Comparison of ENCODE assay signal across 20 cellular contexts in genomic region chr17:79339311-79339710, GRCh38.
DNase-seq lines count a peak whose midpoint lies in the region; ATAC-seq, FAIRE-seq and TF ChIP-seq lines count a peak whose summit lies in the region.
"Had no signal": no experiment of that assay in that cellular context is flagged by ENCODE, and none has a peak within 500 bp of the region (broad histone marks: within the 10 kb centered on the region; RNA-seq: fewer than 3 reads in every experiment).

No MANE protein-coding gene starts in this region.

- CTCF ChIA-PET in GM12878 (lab: Yijun Ruan, JAX): no interaction called here
- CTCF ChIA-PET in CD4-positive, alpha-beta T cell (lab: Charles Lee): no interaction called here

- H3K9me3 ChIP-seq in BLaER1 treated with 17β-estradiol and CSF1 and Interleukin-3, amounts not matched to agents 10 nM and 100 nM (replicated peaks in 1 of 11): no peaks in the 10 kb centered on the region
- H3K9me3 ChIP-seq in MM.1S (replicated peaks; ENCODE audit: insufficient read depth, low read length): no peaks in the 10 kb centered on the region
- H3K9me3 ChIP-seq in GM12878 (replicated peaks; ENCODE audit: control insufficient read depth, insufficient read depth, low read length): no peaks in the 10 kb centered on the region; the same call in 2 of the 3 replicates
- no peaks in the 10 kb centered on the region for H3K9me3 ChIP-seq in osteoblast (ENCODE audit: low read depth, low read length)
- H3K9me3 ChIP-seq in CD4-positive, alpha-beta T cell (ENCODE audit: control insufficient read depth, low read length): no peaks in the 10 kb centered on the region
- H3K9me3 ChIP-seq: BE2C, HAP-1 had no signal

- peaks cover 24 to 36% (median 29%) of the 10 kb centered on the region in 10 experiments for H3K4me1 ChIP-seq in BLaER1 treated with 17β-estradiol and CSF1 and Interleukin-3, amounts not matched to agents 10 nM and 100 nM
- H3K4me1 ChIP-seq in MM.1S (ENCODE audit: low read length) (peaks cover 33% of the 10 kb centered on the region), GM12878 (ENCODE audit: control insufficient read depth, insufficient read depth, low read length) (peaks cover 33% of the 10 kb centered on the region), osteoblast (ENCODE audit: insufficient read depth, low read length) (no peaks in the 10 kb centered on the region)
- H3K4me1 ChIP-seq: BE2C, HAP-1 had no signal

- no peak for TF ChIP-seq EP300 in GM12878 (IDR thresholded peaks at IDR 0.05; ENCODE audit: borderline replicate concordance in 1 of 2, control insufficient read depth in 1 of 2, low read depth in 2 of 2, low read length in 2 of 2)

- no peaks in the 10 kb centered on the region for H3K79me2 ChIP-seq in MM.1S (ENCODE audit: low read length)
- no peaks in the 10 kb centered on the region for H3K79me2 ChIP-seq in GM12878 (ENCODE audit: control insufficient read depth, insufficient read depth, low read length)
- H3K79me2 ChIP-seq in osteoblast (ENCODE audit: insufficient read depth, low read length): no peaks in the 10 kb centered on the region

- H3K27ac Mint-ChIP-seq in CD4-positive, alpha-beta T cell: no peak overlapping the region
- no peak overlapping the region for H3K27ac Mint-ChIP-seq in stimulated activated naive CD8-positive, alpha-beta T cell treated with anti-CD3 and anti-CD28 coated beads, Interleukin-15, amount 100 ng/mL, for 72 hours
- H3K27ac Mint-ChIP-seq: HFFc6 had no signal

- peaks cover 18% of the 10 kb centered on the region for H3F3A ChIP-seq in MM.1S (ENCODE audit: insufficient read depth, low read length)

- in situ Hi-C loops in GM12878 (cut with MboI): no loop called here

- H3K9me3 Mint-ChIP-seq in CD4-positive, alpha-beta T cell: no peaks in the 10 kb centered on the region
- no peaks in the 10 kb centered on the region for H3K9me3 Mint-ChIP-seq in stimulated activated naive CD8-positive, alpha-beta T cell treated with anti-CD3 and anti-CD28 coated beads, Interleukin-15, amount 100 ng/mL, for 72 hours
- H3K9me3 Mint-ChIP-seq: HFFc6 had no signal

- no peak for ATAC-seq in GM12878
- ATAC-seq in CD4-positive, alpha-beta T cell (ENCODE audit: poor library complexity): no peak
- ATAC-seq in stimulated activated naive CD8-positive, alpha-beta T cell treated with anti-CD3 and anti-CD28 coated beads, Interleukin-15, amount 100 ng/mL, for 72 hours: no peak
- ATAC-seq: HepG2, K562 had no signal

- no peak overlapping the region for H3K9ac ChIP-seq in BLaER1 treated with 17β-estradiol and CSF1 and Interleukin-3, amounts not matched to agents 10 nM and 100 nM
- H3K9ac ChIP-seq in MM.1S (ENCODE audit: low read length) (no peak overlapping the region), GM12878 (ENCODE audit: control insufficient read depth, insufficient read depth, low read length) (no peak overlapping the region)

- H3K27me3 ChIP-seq in BLaER1 treated with 17β-estradiol and CSF1 and Interleukin-3, amounts not matched to agents 10 nM and 100 nM: no peaks in the 10 kb centered on the region; a peak in 1 of 22 replicates
- no peaks in the 10 kb centered on the region for H3K27me3 ChIP-seq in MM.1S (replicated peaks; ENCODE audit: insufficient read depth, low read length)
- no peaks in the 10 kb centered on the region for H3K27me3 ChIP-seq in GM12878 (replicated peaks in 1 of 2; ENCODE audit: control insufficient read depth in 2 of 2, insufficient read depth in 2 of 2, low read length in 1 of 2)
- no peaks in the 10 kb centered on the region for H3K27me3 ChIP-seq in osteoblast (ENCODE audit: insufficient read depth, low read length)
- H3K27me3 ChIP-seq in CD4-positive, alpha-beta T cell (ENCODE audit: control insufficient read depth, insufficient read depth, low read length): no peaks in the 10 kb centered on the region

- FAIRE-seq in GM12878 (lab: Jason Lieb, UNC): no peak
- FAIRE-seq: A204.1, H1, HepG2, HTR-8/SVneo, K562 had no signal

- H3K4me3 ChIP-seq in BLaER1 treated with 17β-estradiol and CSF1 and Interleukin-3, amounts not matched to agents 10 nM and 100 nM: no peak overlapping the region
- H3K4me3 ChIP-seq in MM.1S (ENCODE audit: low read length): no peak overlapping the region
- no peak overlapping the region for H3K4me3 ChIP-seq in GM12878
- H3K4me3 ChIP-seq in osteoblast (ENCODE audit: insufficient read depth, low read length): no peak overlapping the region
- H3K4me3 ChIP-seq: HAP-1, K562 had no signal

- no peaks in the 10 kb centered on the region for H3K9me2 ChIP-seq in MM.1S (replicated peaks; ENCODE audit: insufficient read depth, low read length)

- WGBS in GM12878 (ENCODE audit: insufficient coverage, insufficient replicate concordance, low lambda C conversion rate, missing lambda C conversion rate): 90% methylated on average over 8 of the region's 8 CpGs

- H2AFZ ChIP-seq in MM.1S (ENCODE audit: low read length): no peak overlapping the region
- H2AFZ ChIP-seq in GM12878 (ENCODE audit: control insufficient read depth, low read depth, low read length): no peak overlapping the region
- no peak overlapping the region for H2AFZ ChIP-seq in osteoblast (ENCODE audit: low read length)

- no peak for TF ChIP-seq CTCF in MM.1S (IDR thresholded peaks at IDR 0.05; ENCODE audit: low read length)
- no peak for TF ChIP-seq CTCF in GM12878 (IDR thresholded peaks at IDR 0.05 in 2 of 3, conservative IDR thresholded peaks at IDR 0.05 in 1 of 3; ENCODE audit: control insufficient read depth in 2 of 3, extremely low read depth in 1 of 3, insufficient read depth in 1 of 3, low read depth in 3 of 3, low read length in 3 of 3)
- no peak for TF ChIP-seq CTCF in osteoblast (IDR thresholded peaks at IDR 0.05; ENCODE audit: extremely low read depth, low read depth, low read length)
- TF ChIP-seq CTCF in CD4-positive, alpha-beta T cell (IDR thresholded peaks at IDR 0.05): no peak

- H4K20me1 ChIP-seq in BLaER1 treated with 17β-estradiol and CSF1 and Interleukin-3, amounts not matched to agents 10 nM and 100 nM: peaks cover 0 to 18% (median 0%) of the 10 kb centered on the region in 11 experiments; a peak in 5 of 22 replicates
- H4K20me1 ChIP-seq in MM.1S (ENCODE audit: insufficient read depth, low read length) (no peaks in the 10 kb centered on the region), GM12878 (ENCODE audit: control insufficient read depth, insufficient read depth) (no peaks in the 10 kb centered on the region), osteoblast (ENCODE audit: insufficient read depth, low read length) (no peaks in the 10 kb centered on the region)

- no peak overlapping the region for H3K4me3 Mint-ChIP-seq in CD4-positive, alpha-beta T cell
- H3K4me3 Mint-ChIP-seq in stimulated activated naive CD8-positive, alpha-beta T cell treated with anti-CD3 and anti-CD28 coated beads, Interleukin-15, amount 100 ng/mL, for 72 hours: no peak overlapping the region
- H3K4me3 Mint-ChIP-seq: HFFc6 had no signal

- POLR2A ChIA-PET in GM12878 (lab: Charles Lee): no interaction called here
- POLR2A ChIA-PET in CD4-positive, alpha-beta T cell (lab: Charles Lee): no interaction called here

- peaks cover 41% of the 10 kb centered on the region for H3K27me3 Mint-ChIP-seq in CD4-positive, alpha-beta T cell
- H3K27me3 Mint-ChIP-seq in stimulated activated naive CD8-positive, alpha-beta T cell treated with anti-CD3 and anti-CD28 coated beads, Interleukin-15, amount 100 ng/mL, for 72 hours: peaks cover 10% of the 10 kb centered on the region

- no TSS peak for BruUV-seq in GM12878 (replicated peaks; lab: Mats Ljungman, UMichigan)

- no peaks in the 10 kb centered on the region for H3K36me3 Mint-ChIP-seq in CD4-positive, alpha-beta T cell (ENCODE audit: low read depth)

- no peak for TF ChIP-seq RAD21 in GM12878 (IDR thresholded peaks at IDR 0.05; ENCODE audit: insufficient read depth, low read depth, low read length)

- H3K36me3 ChIP-seq in BLaER1 treated with 17β-estradiol and CSF1 and Interleukin-3, amounts not matched to agents 10 nM and 100 nM: no peaks in the 10 kb centered on the region
- no peaks in the 10 kb centered on the region for H3K36me3 ChIP-seq in MM.1S (replicated peaks; ENCODE audit: insufficient read depth, low read length)
- H3K36me3 ChIP-seq in GM12878 (ENCODE audit: control insufficient read depth in 2 of 2, insufficient read depth in 2 of 2, low read length in 1 of 2): no peaks in the 10 kb centered on the region
- no peaks in the 10 kb centered on the region for H3K36me3 ChIP-seq in osteoblast (ENCODE audit: insufficient read depth, low read length)
- H3K36me3 ChIP-seq: BE2C, HAP-1 had no signal

- intact Hi-C loops in GM12878 (cut with micrococcal nuclease; ENCODE audit: unreplicated experiment): no loop called here
- intact Hi-C loops in CD4-positive, alpha-beta T cell (cut with DNase I, micrococcal nuclease): no loop called here

- no peaks in the 10 kb centered on the region for H3K4me1 Mint-ChIP-seq in CD4-positive, alpha-beta T cell (ENCODE audit: low read depth)
- no peaks in the 10 kb centered on the region for H3K4me1 Mint-ChIP-seq in stimulated activated naive CD8-positive, alpha-beta T cell treated with anti-CD3 and anti-CD28 coated beads, Interleukin-15, amount 100 ng/mL, for 72 hours

- DNase-seq in MM.1S (no peak), GM12878 (ENCODE audit: low read depth, low spot score) (no peak), osteoblast (ENCODE audit: insufficient read length, low spot score, missing footprints) (peak; percentile 21), HuH-7 (ENCODE audit: low spot score) (no peak), COLO668 (lab: John Stamatoyannopoulos, UW; ENCODE audit: unreplicated experiment) (no peak)
- no peak for DNase-seq in CD4-positive, alpha-beta T cell
- DNase-seq in stimulated activated naive CD8-positive, alpha-beta T cell treated with anti-CD3 and anti-CD28 coated beads, Interleukin-15, amount 100 ng/mL, for 72 hours: no peak
- DNase-seq: BE2C, Calu3, DMS 273 treated with DMSO at 0.1 percent for 48 hours, DMS79, GDM1 had no signal

- SMC1A ChIA-PET in GM12878 (lab: Charles Lee; ENCODE audit: uncharacterized antibody, unreplicated experiment): interaction anchor here (0.6 to 0.7 kb wide), 2 partner anchors 99 to 291 kb away, joined by 3 read pairs; no protein-coding TSS in a partner anchor

- peak overlapping the region in 9 of 11 experiments; percentile 8 to 86 (median 66); a peak in 15 of 22 replicates for H3K4me2 ChIP-seq in BLaER1 treated with 17β-estradiol and CSF1 and Interleukin-3, amounts not matched to agents 10 nM and 100 nM
- H3K4me2 ChIP-seq in MM.1S (ENCODE audit: low read depth, low read length): peak overlapping the region; percentile 35; the same call in 1 of the 2 replicates
- H3K4me2 ChIP-seq in GM12878 (ENCODE audit: control insufficient read depth, insufficient read depth): peak overlapping the region; percentile 92; the same call in 1 of the 2 replicates
- H3K4me2 ChIP-seq in osteoblast (ENCODE audit: insufficient read depth, low read length): no peak overlapping the region

- TF ChIP-seq POLR2A in GM12878 (IDR thresholded peaks at IDR 0.05; ENCODE audit: low read depth, low read length): no peak

- RAD21 ChIA-PET in GM12878 (lab: Charles Lee; ENCODE audit: unreplicated experiment): interaction anchor here (1.6 kb wide), 1 partner anchor 53 kb away, joined by 4 read pairs; no protein-coding TSS in a partner anchor

- H3K27ac ChIP-seq in BLaER1 treated with 17β-estradiol and CSF1 and Interleukin-3, amounts not matched to agents 10 nM and 100 nM: no peak overlapping the region
- H3K27ac ChIP-seq in MM.1S (ENCODE audit: low read length) (peak overlapping the region; percentile 87; the same call in 1 of the 2 replicates), GM12878 (ENCODE audit: control insufficient read depth, insufficient read depth) (peak overlapping the region; percentile 91; the same call in 1 of the 2 replicates), osteoblast (ENCODE audit: low read depth, low read length) (no peak overlapping the region)
- H3K27ac ChIP-seq in CD4-positive, alpha-beta T cell (ENCODE audit: low read depth, low read length): no peak overlapping the region

Comparison
In these comparisons a context has a peak if more than half of its experiments do, and no peak if none do; other contexts are left out.
1. H3K27ac ChIP-seq: peak in MM.1S (single experiment) and GM12878 (single experiment); none in BLaER1 treated with 17β-estradiol and CSF1 and Interleukin-3, amounts not matched to agents 10 nM and 100 nM (0 of 11), osteoblast (single experiment) and CD4-positive, alpha-beta T cell (single experiment).